Comparison of ENCODE assay signal across 19 cellular contexts in the genomic region with DNA sequence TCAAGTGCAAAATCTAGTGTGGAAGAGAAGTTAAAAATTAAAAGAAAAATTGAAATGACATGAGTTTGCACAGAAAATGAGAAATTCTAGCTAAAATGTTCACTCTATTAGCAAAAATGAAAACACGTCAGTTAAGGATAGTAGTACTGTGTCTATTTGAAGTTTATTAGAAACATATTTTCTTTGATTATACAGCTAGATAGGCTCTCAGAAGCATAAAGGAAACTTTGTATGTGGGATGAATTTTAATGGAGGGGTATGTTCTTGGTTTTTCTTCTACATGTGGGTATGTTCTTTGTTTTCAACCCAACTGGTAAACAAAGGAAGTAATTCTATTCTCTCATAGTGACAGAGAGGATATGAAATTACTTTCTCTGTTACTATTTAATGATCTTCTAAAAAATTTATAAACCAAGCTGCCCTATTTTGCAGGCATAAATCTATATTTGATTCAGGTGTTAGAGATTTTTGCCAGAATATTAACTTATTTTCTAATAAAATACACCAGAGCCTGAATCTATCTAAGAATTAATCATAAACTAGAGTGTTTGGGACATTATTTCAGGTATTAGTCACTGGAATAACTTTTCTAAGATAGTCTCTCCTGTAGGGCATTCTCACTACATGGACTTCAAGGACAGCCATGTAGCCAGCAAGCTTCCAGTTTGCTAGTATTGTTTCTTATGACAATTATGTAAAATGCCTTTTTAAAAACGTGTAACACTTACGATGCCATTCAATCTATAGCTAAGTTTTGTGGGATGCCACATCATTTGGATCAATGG. TPM values are rescaled to one million over a fixed set of nuclear protein-coding genes. Genes with fewer than 3 reads are reported as not detected.
A peak's percentile ranks its signal among the peaks of the same experiment; 100 is the strongest.
DNase-seq lines count a peak whose midpoint lies in the region; ATAC-seq and TF ChIP-seq lines count a peak whose summit lies in the region.
"Had no signal": no experiment of that assay in that cellular context is flagged by ENCODE, and none has a peak within 500 bp of the region (broad histone marks: within the 10 kb centered on the region; RNA-seq: fewer than 3 reads in every experiment).

No MANE protein-coding gene starts in this region.

- BruUV-seq in Panc1 (replicated peaks; lab: Mats Ljungman, UMichigan) = TSS peak; percentile 19

- POLR2A ChIA-PET in Panc1 (lab: Charles Lee) = no interaction called here

- DNase-seq in Panc1 (ENCODE audit: low read depth, low spot score) = no peak
- no peak for DNase-seq in chondrocyte (ENCODE audit: low spot score)
- peak; percentile 73 for DNase-seq in kidney tubule cell (ENCODE audit: low spot score)
- DNase-seq in right cardiac atrium = no peak
- DNase-seq in stimulated activated CD4-positive, alpha-beta T cell treated with anti-CD3 and anti-CD28 coated beads, Interleukin-1b, Interleukin-23, amount 100 ng/mL, for 48 hours = no peak
- no peak for DNase-seq in endothelial cell (ENCODE audit: low spot score)
- DNase-seq: activated CD4-positive, alpha-beta T cell treated with anti-CD3 and anti-CD28 coated beads for 1 hour; anterior cingulate cortex; Caco-2; esophagus squamous epithelium; GDM1; left ventricle myocardium inferior; NCI-H187 treated with DMSO at 0.1 percent for 48 hours; stimulated activated CD4-positive, alpha-beta T cell treated with anti-CD3 and anti-CD28 coated beads, Interleukin-12 subunit alpha, Interleukin-12 subunit beta, amount 100 ng/mL, for 4 hours; stimulated activated naive CD4-positive, alpha-beta T cell treated with Interleukin-2 at 50 U/mL for 16 hours had no signal

- CTCF ChIA-PET in Panc1 (lab: Charles Lee) = no interaction called here

- H3K9me3 ChIP-seq in BLaER1 (no peaks in the 10 kb centered on the region), Panc1 (ENCODE audit: control insufficient read depth, insufficient read depth, low read depth, low read length) (no peaks in the 10 kb centered on the region), right cardiac atrium (ENCODE audit: control insufficient read depth, low read length) (no peaks in the 10 kb centered on the region)
- H3K9me3 ChIP-seq: Caco-2, esophagus squamous epithelium, left ventricle myocardium inferior, MG63 had no signal

- no peaks in the 10 kb centered on the region for H3K27me3 Mint-ChIP-seq in chondrocyte (ENCODE audit: low read depth)
- H3K27me3 Mint-ChIP-seq in endothelial cell (ENCODE audit: unreplicated experiment) = no peaks in the 10 kb centered on the region
- H3K27me3 Mint-ChIP-seq: progenitor cell of endocrine pancreas had no signal

- H3K9me3 Mint-ChIP-seq in chondrocyte (ENCODE audit: low read depth) (no peaks in the 10 kb centered on the region), endothelial cell (ENCODE audit: unreplicated experiment) (no peaks in the 10 kb centered on the region)

- peak overlapping the region; percentile 65 for H3K4me2 ChIP-seq in BLaER1

- H3K4me1 Mint-ChIP-seq in chondrocyte (ENCODE audit: low read depth) (peaks cover 39% of the 10 kb centered on the region), endothelial cell (ENCODE audit: unreplicated experiment) (peaks cover 38% of the 10 kb centered on the region)

- H3K27ac ChIP-seq in BLaER1 (no peak overlapping the region), Panc1 (ENCODE audit: low read length) (no peak overlapping the region), right cardiac atrium (ENCODE audit: low read length) (no peak overlapping the region)
- H3K27ac ChIP-seq: esophagus squamous epithelium, left ventricle myocardium inferior had no signal

- H3K4me3 Mint-ChIP-seq in chondrocyte (ENCODE audit: unreplicated experiment) = no peak overlapping the region
- H3K4me3 Mint-ChIP-seq in endothelial cell (ENCODE audit: unreplicated experiment) = no peak overlapping the region

- WGBS in right cardiac atrium = 88% methylated on average over 3 of the region's 3 CpGs

- TF ChIP-seq CTCF in Panc1 (IDR thresholded peaks at IDR 0.05) (no peak), chondrocyte (IDR thresholded peaks at IDR 0.05) (no peak), endothelial cell (IDR thresholded peaks at IDR 0.05; ENCODE audit: unreplicated experiment) (no peak)

- H3K27ac Mint-ChIP-seq in chondrocyte (ENCODE audit: unreplicated experiment) (peak overlapping the region; percentile 74), endothelial cell (ENCODE audit: unreplicated experiment) (no peak overlapping the region)
- H3K27ac Mint-ChIP-seq: progenitor cell of endocrine pancreas had no signal

- peaks cover 13% of the 10 kb centered on the region for H3K4me1 ChIP-seq in BLaER1
- no peaks in the 10 kb centered on the region; the same call in 1 of the 2 replicates for H3K4me1 ChIP-seq in Panc1 (ENCODE audit: control insufficient read depth, insufficient read depth, low read length)
- no peaks in the 10 kb centered on the region for H3K4me1 ChIP-seq in right cardiac atrium (ENCODE audit: control insufficient read depth, insufficient read depth, low read length)
- H3K4me1 ChIP-seq: left ventricle myocardium inferior had no signal

- H3K36me3 Mint-ChIP-seq in chondrocyte (ENCODE audit: low read depth) (no peaks in the 10 kb centered on the region), endothelial cell (ENCODE audit: low read depth, unreplicated experiment) (no peaks in the 10 kb centered on the region)

- intact Hi-C loops in Panc1 (cut with micrococcal nuclease; ENCODE audit: unreplicated experiment) = no loop called here
- intact Hi-C loops in right cardiac atrium (cut with DNase I) = no loop called here

- H4K20me1 ChIP-seq in BLaER1 = no peaks in the 10 kb centered on the region

- H3K27me3 ChIP-seq in BLaER1 = no peaks in the 10 kb centered on the region
- H3K27me3 ChIP-seq in Panc1 (ENCODE audit: control insufficient read depth, insufficient read depth, low read length) = no peaks in the 10 kb centered on the region
- H3K27me3 ChIP-seq in right cardiac atrium (ENCODE audit: control insufficient read depth, insufficient read depth) = no peaks in the 10 kb centered on the region
- H3K27me3 ChIP-seq: esophagus squamous epithelium, MG63 had no signal

- H3K4me3 ChIP-seq in BLaER1 (no peak overlapping the region), Panc1 (ENCODE audit: low read depth in 2 of 2, low read length in 2 of 2) (no peak overlapping the region), right cardiac atrium (ENCODE audit: low read length) (no peak overlapping the region)
- H3K4me3 ChIP-seq: esophagus squamous epithelium, left ventricle myocardium inferior, MG63 had no signal

- no peak overlapping the region for H3K9ac ChIP-seq in BLaER1

- in situ Hi-C loops in Panc1 (cut with HindIII; ENCODE audit: low pct_unique_long_range_greater_than_20kb, low sequenced_read_pairs) = no loop called here

- H3K36me3 ChIP-seq in BLaER1 (no peaks in the 10 kb centered on the region), Panc1 (ENCODE audit: control insufficient read depth, insufficient read depth, low read length) (no peaks in the 10 kb centered on the region; the same call in 1 of the 2 replicates)
- H3K36me3 ChIP-seq: esophagus squamous epithelium, left ventricle myocardium inferior had no signal

- ATAC-seq in Panc1 (no peak), GM19351 (IDR thresholded peaks at IDR 0.05; ENCODE audit: unreplicated experiment) (no peak), right cardiac atrium (no peak)

RNA-seq across cellular contexts. Expression of gene GPSM2, which starts 15.8 kb away (rescaled TPM):
- total RNA-seq in Panc1 (2021; ENCODE audit: unreplicated experiment) (36.3 TPM), chondrocyte (19.1 to 32.7 TPM (median 20.3 TPM) in 3 replicates), right cardiac atrium (10 to 100 TPM in 3 of 4 donors, 1 to 10 TPM in 1; 6.3 to 14.5 (median 10.9) TPM), endothelial cell (ENCODE audit: unreplicated experiment) (12.9 TPM)
- 16.2 TPM for polyA plus RNA-seq in Panc1 (2012; ENCODE audit: insufficient read length)
- 4.5 TPM for polyA plus RNA-seq in right cardiac atrium

RNA-seq across cellular contexts. Expression of gene AKNAD1, which starts 35.7 kb away (rescaled TPM):
- 0.26 TPM for total RNA-seq in Panc1 (2021; ENCODE audit: unreplicated experiment)
- 1.0 TPM for polyA plus RNA-seq in Panc1 (2012; ENCODE audit: insufficient read length)
- total RNA-seq in chondrocyte = 0.45 TPM in 1 of 3 replicates, not detected in the others
- total RNA-seq in right cardiac atrium = not detected
- polyA plus RNA-seq in right cardiac atrium = not detected
- not detected for total RNA-seq in endothelial cell (ENCODE audit: unreplicated experiment)
- total RNA-seq: Caco-2, left ventricle myocardium inferior, progenitor cell of endocrine pancreas had no signal
